ENCODE assay signal across 24 cellular contexts in genomic region chr5:43027054-43027785, GRCh38. TPM values are rescaled to one million over a fixed set of nuclear protein-coding genes. Genes with fewer than 3 reads are reported as not detected.
DNase-seq lines count a peak whose midpoint lies in the region; ATAC-seq, FAIRE-seq and TF ChIP-seq lines count a peak whose summit lies in the region.
"Had no signal": no experiment of that assay in that cellular context is flagged by ENCODE, and none has a peak within 500 bp of the region (broad histone marks: within the 10 kb centered on the region; RNA-seq: fewer than 3 reads in every experiment).

No MANE protein-coding gene starts in this region.

- in situ Hi-C loops in HepG2 (cut with HindIII; ENCODE audit: extremely low pct_ligation_motif_present, low pct_unique_long_range_greater_than_20kb) (no loop called here), K562 (cut with MboI) (no loop called here)

- H3K4me3 ChIP-seq in HepG2 (replicated peaks in 1 of 3; ENCODE audit: insufficient read depth in 1 of 3, low read depth in 2 of 3, low read length in 3 of 3) (no peak overlapping the region; a peak in 1 of 6 replicates), right lobe of liver (no peak overlapping the region), Loucy (ENCODE audit: low read length, poor library complexity, severe bottlenecking) (peak overlapping the region; percentile 49), K562 (no peak overlapping the region), BE2C (ENCODE audit: low read depth, low read length) (no peak overlapping the region)
- H3K4me3 ChIP-seq: A549, GM12878, GM23338 had no signal

- H3K27me3 ChIP-seq in HepG2 (ENCODE audit: control insufficient read depth in 1 of 2, insufficient read depth in 2 of 2, low read length in 2 of 2) (no peaks in the 10 kb centered on the region), right lobe of liver (peaks cover 3 to 16% of the 10 kb centered on the region in 2 donors), Loucy (ENCODE audit: insufficient read depth, low read length, poor library complexity, severe bottlenecking) (no peaks in the 10 kb centered on the region), K562 (ENCODE audit: control insufficient read depth in 2 of 2, insufficient read depth in 2 of 2, low read length in 2 of 2) (no peaks in the 10 kb centered on the region), BE2C (peaks cover 59% of the 10 kb centered on the region)

- BruUV-seq in HepG2 (replicated peaks; lab: Mats Ljungman, UMichigan) (no TSS peak), K562 (replicated peaks; lab: Mats Ljungman, UMichigan) (no TSS peak)

- TF ChIP-seq CTCF in HepG2 (CRISPR knock-in tag; IDR thresholded peaks at IDR 0.05) (no peak), right lobe of liver (IDR thresholded peaks at IDR 0.05) (no peak), Loucy (conservative IDR thresholded peaks at IDR 0.05; ENCODE audit: low read length) (no peak), K562 (IDR thresholded peaks at IDR 0.05 in 2 of 3, conservative IDR thresholded peaks at IDR 0.05 in 1 of 3; ENCODE audit: insufficient read depth in 2 of 3, low read depth in 1 of 3, low read length in 3 of 3) (no peak), BE2C (IDR thresholded peaks at IDR 0.05; ENCODE audit: low read depth, low read length) (no peak)

- H2AFZ ChIP-seq in HepG2 (ENCODE audit: low read length) (no peak overlapping the region), Loucy (ENCODE audit: low read length) (no peak overlapping the region), K562 (ENCODE audit: low read depth, low read length) (no peak overlapping the region)
- H2AFZ ChIP-seq: GM23338 had no signal

- H3K4me2 ChIP-seq in HepG2 (ENCODE audit: low read depth, low read length) (peak overlapping the region; percentile 24; the same call in 1 of the 2 replicates), Loucy (ENCODE audit: low read depth, low read length, poor library complexity, severe bottlenecking) (peak overlapping the region; percentile 71), K562 (ENCODE audit: insufficient read depth, low read length) (no peak overlapping the region)
- H3K4me2 ChIP-seq: A549, GM23338 had no signal

- TF ChIP-seq EP300 in HepG2 (IDR thresholded peaks at IDR 0.05; ENCODE audit: low read depth in 2 of 2, low read length in 2 of 2) (0 out of 4 replicates have a peak, but pooled peaks of 1 of the 2 experiments have one; percentile 24), HepG2 (CRISPR knock-in tag; IDR thresholded peaks at IDR 0.05; ENCODE audit: borderline replicate concordance) (no peak), K562 (IDR thresholded peaks at IDR 0.05; ENCODE audit: low read length) (no peak)

- H3K36me3 ChIP-seq in HepG2 (replicated peaks in 1 of 2; ENCODE audit: control insufficient read depth in 1 of 2, insufficient read depth in 2 of 2, low read length in 2 of 2), result no peaks in the 10 kb centered on the region
- no peaks in the 10 kb centered on the region for H3K36me3 ChIP-seq in right lobe of liver
- no peaks in the 10 kb centered on the region for H3K36me3 ChIP-seq in Loucy (ENCODE audit: insufficient read depth, low read length)
- no peaks in the 10 kb centered on the region for H3K36me3 ChIP-seq in K562 (ENCODE audit: control insufficient read depth, insufficient read depth, low read length)
- H3K36me3 ChIP-seq in BE2C, result no peaks in the 10 kb centered on the region

- peaks cover 15% of the 10 kb centered on the region for H3K4me1 ChIP-seq in HepG2 (ENCODE audit: insufficient read depth, low read length)
- H3K4me1 ChIP-seq in right lobe of liver, result no peaks in the 10 kb centered on the region
- peaks cover 65% of the 10 kb centered on the region for H3K4me1 ChIP-seq in Loucy (ENCODE audit: insufficient read depth, low read length, poor library complexity, severe bottlenecking)
- H3K4me1 ChIP-seq in K562 (replicated peaks in 1 of 2; ENCODE audit: control insufficient read depth in 2 of 2, insufficient read depth in 2 of 2, low read length in 2 of 2), result no peaks in the 10 kb centered on the region
- no peaks in the 10 kb centered on the region for H3K4me1 ChIP-seq in BE2C
- H3K4me1 ChIP-seq: A549, Caco-2 had no signal

- H3K9me3 ChIP-seq in HepG2 (ENCODE audit: low read length) (no peaks in the 10 kb centered on the region), right lobe of liver (no peaks in the 10 kb centered on the region), Loucy (ENCODE audit: insufficient read depth, low read depth, low read length) (no peaks in the 10 kb centered on the region), K562 (replicated peaks; ENCODE audit: control insufficient read depth, insufficient read depth, low read depth, low read length) (no peaks in the 10 kb centered on the region), BE2C (no peaks in the 10 kb centered on the region)
- H3K9me3 ChIP-seq: A549, Caco-2 had no signal

- no peaks in the 10 kb centered on the region; the same call in 1 of the 2 replicates for H3F3A ChIP-seq in Loucy (ENCODE audit: low read depth)

- ATAC-seq in HepG2 (peak; percentile 100), right lobe of liver (no peak), K562 (no peak)
- ATAC-seq: A549, GM23338, HCT116 had no signal

- H3K9me1 ChIP-seq in K562 (ENCODE audit: control insufficient read depth, insufficient read depth, low read length), result no peaks in the 10 kb centered on the region

- TF ChIP-seq POLR2A in HepG2 (IDR thresholded peaks at IDR 0.05; ENCODE audit: insufficient read depth in 1 of 2, low read depth in 2 of 2, low read length in 2 of 2) (no peak), right lobe of liver (IDR thresholded peaks at IDR 0.05) (no peak), K562 (conservative IDR thresholded peaks at IDR 0.05) (no peak)

- 64% methylated on average over 7 of the region's 7 CpGs for WGBS in HepG2 (ENCODE audit: low lambda C conversion rate)
- WGBS in right lobe of liver (ENCODE audit: insufficient coverage, low coverage, low lambda C conversion rate, missing lambda C conversion rate), result 72% methylated on average over 7 of the region's 7 CpGs
- WGBS in K562 (ENCODE audit: insufficient coverage, low coverage, missing lambda C conversion rate), result 76% methylated on average over 7 of the region's 7 CpGs

- no peaks in the 10 kb centered on the region for H4K20me1 ChIP-seq in HepG2 (ENCODE audit: insufficient read depth, low read length)
- H4K20me1 ChIP-seq in Loucy (ENCODE audit: insufficient read depth, low read length, poor library complexity, severe bottlenecking), result peaks cover 3% of the 10 kb centered on the region
- no peaks in the 10 kb centered on the region for H4K20me1 ChIP-seq in K562 (replicated peaks; ENCODE audit: control insufficient read depth, insufficient read depth, low read length)

- peak; percentile 77 for DNase-seq in HepG2 (ENCODE audit: low spot score)
- no peak for DNase-seq in right lobe of liver
- DNase-seq in K562 (ENCODE audit: extremely low read depth in 1 of 4, low spot score in 3 of 4), result no peak
- no peak for DNase-seq in BE2C
- DNase-seq in ureter (ENCODE audit: low spot score), result no peak
- no peak for DNase-seq in DMS53 (lab: John Stamatoyannopoulos, UW)
- DNase-seq: 8988T; ACHN; AML-193; C1 segment of cervical spinal cord; Caco-2; CD4-positive, alpha-beta memory T cell; DMS153; DMS79; EL; GDM1; H9; HFFc6 had no signal

- H3K27ac ChIP-seq in HepG2 (ENCODE audit: extremely low read length, insufficient read depth, low read length) (peak overlapping the region; percentile 52), right lobe of liver (no peak overlapping the region), K562 (ENCODE audit: extremely low read depth, low read depth, low read length) (no peak overlapping the region)
- H3K27ac ChIP-seq: A549 had no signal

- FAIRE-seq in HepG2 (lab: Jason Lieb, UNC) (no peak), K562 (lab: Jason Lieb, UNC) (no peak)
- FAIRE-seq: A549, GM12878, GM18507 had no signal

- H3K79me2 ChIP-seq in HepG2 (ENCODE audit: insufficient read depth, low read length) (no peaks in the 10 kb centered on the region), Loucy (ENCODE audit: insufficient read depth, low read length) (peaks cover 92% of the 10 kb centered on the region), K562 (ENCODE audit: control insufficient read depth, insufficient read depth, low read length) (no peaks in the 10 kb centered on the region)

- intact Hi-C loops in HepG2 (cut with micrococcal nuclease; ENCODE audit: unreplicated experiment), result no loop called here
- intact Hi-C loops in right lobe of liver (cut with DNase I), result no loop called here
- intact Hi-C loops in K562 (cut with micrococcal nuclease), result no loop called here

- POLR2A ChIA-PET in HepG2 (lab: Yijun Ruan, JAX) (interaction anchor here (0.6 to 1.4 kb wide), 6 partner anchors 8 to 286 kb away, joined by 3 to 9 read pairs (median 4); no protein-coding TSS in a partner anchor), K562 (lab: Yijun Ruan, JAX) (no interaction called here)

- no peak overlapping the region for H3K9ac ChIP-seq in HepG2 (ENCODE audit: insufficient read depth, low read depth, low read length)
- peak overlapping the region; percentile 52 for H3K9ac ChIP-seq in Loucy (ENCODE audit: low read depth, low read length, poor library complexity, severe bottlenecking)
- H3K9ac ChIP-seq in K562 (ENCODE audit: insufficient read depth in 1 of 2, low read depth in 2 of 2, low read length in 2 of 2), result no peak overlapping the region

- TF ChIP-seq RAD21 in HepG2 (CRISPR knock-in tag; IDR thresholded peaks at IDR 0.05), result no peak
- no peak for TF ChIP-seq RAD21 in K562 (CRISPR knock-in tag; conservative IDR thresholded peaks at IDR 0.05 in 1 of 2, IDR thresholded peaks at IDR 0.05 in 1 of 2)

- CTCF ChIA-PET in HepG2 (lab: Yijun Ruan, JAX; ENCODE audit: low intra/inter-chr PET ratio, low total read pairs), result no interaction called here
- CTCF ChIA-PET in K562 (lab: Yijun Ruan, JAX; ENCODE audit: low intra/inter-chr PET ratio), result interaction anchor here (0.6 kb wide), 1 partner anchor 118 kb away, joined by 4 read pairs; no protein-coding TSS in a partner anchor

- no peaks in the 10 kb centered on the region for H3K9me2 ChIP-seq in Loucy (replicated peaks; ENCODE audit: low read depth, low read length)

RNA-seq across cellular contexts. Expression of gene ANXA2R, which starts 12.9 kb away (rescaled TPM):
- 0.76 and 0.95 TPM in 2 replicates for total RNA-seq in HepG2 (2016; rRNA removed; fragmentation: Illumina TruSeq; extraction: Trizol)
- 0.40 and 0.53 TPM in 2 replicates for total RNA-seq in HepG2 (2016; cell fraction: cytosol; rRNA removed; fragmentation: Illumina TruSeq; extraction: Trizol; ENCODE audit: low read depth)
- total RNA-seq in HepG2 (2016; cell fraction: insoluble cytoplasmic fraction; rRNA removed; fragmentation: Illumina TruSeq; extraction: Trizol), result 0.58 and 0.74 TPM in 2 replicates
- 0.65 TPM in 2 replicates for total RNA-seq in HepG2 (2016; cell fraction: membrane; rRNA removed; fragmentation: Illumina TruSeq; extraction: Trizol)
- 1.5 and 1.8 TPM in 2 replicates for total RNA-seq in HepG2 (2016; cell fraction: nucleus; rRNA removed; fragmentation: Illumina TruSeq; extraction: Trizol)
- 1.3 TPM in 2 replicates for polyA plus RNA-seq in HepG2 (2011; rRNA removed)
- polyA plus RNA-seq in HepG2 (2011; cell fraction: cytosol; rRNA removed), result 0.90 and 1.1 TPM in 2 replicates
- polyA plus RNA-seq in HepG2 (2011; cell fraction: nucleus; rRNA removed), result 2.6 and 2.7 TPM in 2 replicates
- 0.52 and 0.67 TPM in 2 replicates for polyA plus RNA-seq in HepG2 (2012)
- 0.37 and 0.41 TPM in 2 replicates for polyA plus RNA-seq in HepG2 (2016; cell fraction: cytosol; fragmentation: Illumina TruSeq; extraction: Trizol; ENCODE audit: low read depth)
- polyA plus RNA-seq in HepG2 (2016; cell fraction: insoluble cytoplasmic fraction; fragmentation: Illumina TruSeq; extraction: Trizol; ENCODE audit: low read depth), result 0.28 and 0.72 TPM in 2 replicates
- polyA plus RNA-seq in HepG2 (2016; cell fraction: membrane; fragmentation: Illumina TruSeq; extraction: Trizol; ENCODE audit: low read depth), result 0.34 and 0.62 TPM in 2 replicates
- polyA plus RNA-seq in HepG2 (2016; cell fraction: nucleus; fragmentation: Illumina TruSeq; extraction: Trizol; ENCODE audit: insufficient read depth, low read depth), result 1.2 and 1.5 TPM in 2 replicates
- 1.5 and 11.0 TPM in 2 replicates for polyA minus RNA-seq in HepG2 (2011; rRNA and poly(A)+ RNA removed; ENCODE audit: low replicate concordance)
- 0.49 TPM in 1 of 2 replicates, not detected in the other for polyA minus RNA-seq in HepG2 (2011; cell fraction: cytosol; rRNA and poly(A)+ RNA removed)
- polyA minus RNA-seq in HepG2 (2011; cell fraction: nucleus; rRNA and poly(A)+ RNA removed), result 3.9 and 4.5 TPM in 2 replicates
- 1 to 10 TPM in 1 of 6 experiments, under 1 TPM in 5; 0.21 to 1.1 (median 0.41) TPM for total RNA-seq in right lobe of liver
- 22.1 and 27.2 TPM in 2 replicates for total RNA-seq in K562 (2011; cell fraction: chromatin; rRNA removed; ENCODE audit: low replicate concordance)
- total RNA-seq in K562 (2011; cell fraction: nucleolus; rRNA removed), result 17.0 and 20.7 TPM in 2 replicates
- total RNA-seq in K562 (2011; cell fraction: nucleoplasm; rRNA removed), result 21.3 and 21.4 TPM in 2 replicates
- 3.4 and 3.5 TPM in 2 replicates for total RNA-seq in K562 (2014; rRNA removed)
- total RNA-seq in K562 (2014; rRNA removed; fragmentation: Illumina TruSeq; extraction: Trizol), result 2.8 and 3.4 TPM in 2 replicates
- total RNA-seq in K562 (2015; rRNA removed; fragmentation: Illumina TruSeq; extraction: Trizol), result 3.4 and 3.5 TPM in 2 replicates
- 3.9 and 4.3 TPM in 2 replicates for total RNA-seq in K562 (2021)
- 2.3 and 2.7 TPM in 2 replicates for polyA plus RNA-seq in K562 (2011; rRNA removed)
- 2.6 and 3.1 TPM in 2 replicates for polyA plus RNA-seq in K562 (2011; cell fraction: cytosol; rRNA removed)
- 6.1 and 8.3 TPM in 2 replicates for polyA plus RNA-seq in K562 (2011; cell fraction: nucleus; rRNA removed)
- polyA plus RNA-seq in K562 (2012), result 3.4 and 6.0 TPM in 2 replicates
- 2.3 and 3.4 TPM in 2 replicates for polyA plus RNA-seq in K562 (2014; fragmentation: Illumina TruSeq; extraction: Trizol)
- polyA plus RNA-seq in K562 (2014; fragmentation: Nextera tagmentation; extraction: Ambion mirVana), result 1 to 10 TPM; 2.1 to 3.5 TPM
- 4.8 and 7.5 TPM in 2 replicates for polyA plus RNA-seq in K562 (2014; rRNA removed)
- 5.8 and 6.1 TPM in 2 replicates for polyA minus RNA-seq in K562 (2011; rRNA and poly(A)+ RNA removed)
- 0.48 and 1.8 TPM in 2 replicates for polyA minus RNA-seq in K562 (2011; cell fraction: cytosol; rRNA and poly(A)+ RNA removed)
- 15.4 and 18.3 TPM in 2 replicates for polyA minus RNA-seq in K562 (2011; cell fraction: nucleus; rRNA and poly(A)+ RNA removed)
- polyA plus RNA-seq in BE2C (2012; ENCODE audit: insufficient read depth, insufficient read length, low read depth), result 7.1 TPM
- 4.4 TPM for total RNA-seq in ureter
- polyA plus RNA-seq: GM23338 had no signal

Comparison
In these comparisons a context has a peak if more than half of its experiments do, and no peak if none do; other contexts are left out.
1. Of the 241 proteins assayed by ChIP-seq in both HepG2 and K562: peak only in HepG2: CEBPB, CEBPG, FOXA3, GATAD2A and MED1; only in K562: none; in both: ZNF121; in neither: 233; mixed calls (peak in some experiments, not most) for 2.